Comparison of ENCODE assay signal across 21 cellular contexts in genomic region chr2:3283206-3283605, GRCh38.
DNase-seq lines count a peak whose midpoint lies in the region; ATAC-seq and TF ChIP-seq lines count a peak whose summit lies in the region.
"Had no signal": no experiment of that assay in that cellular context is flagged by ENCODE, and none has a peak within 500 bp of the region (broad histone marks: within the 10 kb centered on the region; RNA-seq: fewer than 3 reads in every experiment).

No MANE protein-coding gene starts in this region.

- H3K36me3 ChIP-seq in spleen (peaks cover 0 to 32% (median 0%) of the 10 kb centered on the region in 6 donors), SJCRH30 (no peaks in the 10 kb centered on the region)
- H3K36me3 ChIP-seq: SJSA1 had no signal

- H3K4me3 ChIP-seq in spleen, result no peak overlapping the region
- no peak overlapping the region for H3K4me3 ChIP-seq in SJCRH30
- H3K4me3 ChIP-seq: left lung, PC-9, SJSA1, tibial nerve had no signal

- H3K9me3 Mint-ChIP-seq in activated T-helper 1 cell treated with anti-CD3 and anti-CD28 coated beads, Interleukin-12 subunit alpha, Interleukin-12 subunit beta, Interleukin-2, Interleukin-4 antibody, amounts not matched to agents 30 ng/mL and 10 ng/mL and 1 ng/mL, durations not matched to agents 14 hours and 24 hours and 36 hours, result peaks cover 6% of the 10 kb centered on the region

- peaks cover 4% of the 10 kb centered on the region for H3K4me1 Mint-ChIP-seq in activated T-helper 1 cell treated with anti-CD3 and anti-CD28 coated beads, Interleukin-12 subunit alpha, Interleukin-12 subunit beta, Interleukin-2, Interleukin-4 antibody, amounts not matched to agents 30 ng/mL and 10 ng/mL and 1 ng/mL, durations not matched to agents 14 hours and 24 hours and 36 hours (ENCODE audit: low read depth)

- H3K27me3 Mint-ChIP-seq in activated T-helper 1 cell treated with anti-CD3 and anti-CD28 coated beads, Interleukin-12 subunit alpha, Interleukin-12 subunit beta, Interleukin-2, Interleukin-4 antibody, amounts not matched to agents 30 ng/mL and 10 ng/mL and 1 ng/mL, durations not matched to agents 14 hours and 24 hours and 36 hours (ENCODE audit: insufficient read depth), result no peaks in the 10 kb centered on the region
- H3K27me3 Mint-ChIP-seq: stimulated activated memory B cell treated with anti-CD40 and anti-IgM and Interleukin-4, amounts not matched to agents 10 μg/mL and 1 μg/mL and 100 μg/mL, for 72 hours had no signal

- H3K9me3 ChIP-seq in spleen (peaks cover 0 to 5% (median 0%) of the 10 kb centered on the region in 8 donors), SJCRH30 (replicated peaks) (no peaks in the 10 kb centered on the region)
- H3K9me3 ChIP-seq: left lung, SJSA1, tibial nerve had no signal

- TF ChIP-seq CTCF in spleen (IDR thresholded peaks at IDR 0.05 in 8 of 11, conservative IDR thresholded peaks at IDR 0.05 in 3 of 11), result no peak

- no peak overlapping the region for H3K4me3 Mint-ChIP-seq in activated T-helper 1 cell treated with anti-CD3 and anti-CD28 coated beads, Interleukin-12 subunit alpha, Interleukin-12 subunit beta, Interleukin-2, Interleukin-4 antibody, amounts not matched to agents 30 ng/mL and 10 ng/mL and 1 ng/mL, durations not matched to agents 14 hours and 24 hours and 36 hours
- H3K4me3 Mint-ChIP-seq: nephron; stimulated activated memory B cell treated with anti-CD40 and anti-IgM and Interleukin-4, amounts not matched to agents 10 μg/mL and 1 μg/mL and 100 μg/mL, for 72 hours; T-helper 1 cell treated with Interleukin-12 subunit alpha and Interleukin-12 subunit beta and Interleukin-4 antibody, amounts not matched to agents 30 μg/mL and 1 μg/mL, for 36 hours had no signal

- WGBS in spleen, 5 donors, result 89 to 97% (median 95%) methylated on average over 11 to 14 of the region's 14 CpGs

- H3K27ac ChIP-seq in spleen (no peak overlapping the region), SJCRH30 (no peak overlapping the region)
- H3K27ac ChIP-seq: left lung, PC-9, SJSA1, tibial nerve had no signal

- peaks cover 8% of the 10 kb centered on the region for H3K36me3 Mint-ChIP-seq in activated T-helper 1 cell treated with anti-CD3 and anti-CD28 coated beads, Interleukin-12 subunit alpha, Interleukin-12 subunit beta, Interleukin-2, Interleukin-4 antibody, amounts not matched to agents 30 ng/mL and 10 ng/mL and 1 ng/mL, durations not matched to agents 14 hours and 24 hours and 36 hours (ENCODE audit: low read depth)

- DNase-seq in NCI-H2171 treated with DMSO at 0.1 percent for 48 hours (lab: John Stamatoyannopoulos, UW) (peak; percentile 44), NCI-H2171 (lab: John Stamatoyannopoulos, UW) (no peak), islet precursor cell (peak; percentile 43), spleen (peak; percentile 56), SJCRH30 (no peak), NCI-H1048 (lab: John Stamatoyannopoulos, UW) (no peak)
- no peak for DNase-seq in activated T-helper 1 cell treated with anti-CD3 and anti-CD28 coated beads, Interleukin-12 subunit alpha, Interleukin-12 subunit beta, Interleukin-2, Interleukin-4 antibody, amounts not matched to agents 30 ng/mL and 10 ng/mL and 1 ng/mL, durations not matched to agents 14 hours and 24 hours and 36 hours (ENCODE audit: low spot score)
- DNase-seq: activated CD4-positive, alpha-beta T cell treated with anti-CD3 and anti-CD28 coated beads, Interleukin-2, amount 50 U/mL, for 1 hour; AML-193; GF-D8; Karpas-422; left lung; NCI-H1930; PC-9; stimulated activated CD4-positive, alpha-beta T cell treated with anti-CD3 and anti-CD28 coated beads, Interleukin-2, amount 100 ng/mL, for 24 hours had no signal

- H3K4me1 ChIP-seq in spleen, result peaks cover 0 to 14% (median 0%) of the 10 kb centered on the region in 6 donors
- H3K4me1 ChIP-seq in SJCRH30, result no peaks in the 10 kb centered on the region
- H3K4me1 ChIP-seq: left lung, SJSA1, tibial nerve had no signal

- no peak for TF ChIP-seq POLR2A in spleen (IDR thresholded peaks at IDR 0.05)

- intact Hi-C loops in activated T-helper 1 cell treated with anti-CD3 and anti-CD28 coated beads, Interleukin-12 subunit alpha, Interleukin-12 subunit beta, Interleukin-2, Interleukin-4 antibody, amounts not matched to agents 30 ng/mL and 10 ng/mL and 1 ng/mL, durations not matched to agents 14 hours and 24 hours and 36 hours (cut with micrococcal nuclease), result no loop called here
- intact Hi-C loops in spleen (cut with DNase I; ENCODE audit: low total_unique reads), result no loop called here

- ATAC-seq in GM18858 (IDR thresholded peaks at IDR 0.05; ENCODE audit: unreplicated experiment), result no peak
- ATAC-seq: stimulated activated memory B cell treated with anti-CD40 and anti-IgM and Interleukin-4, amounts not matched to agents 10 μg/mL and 1 μg/mL and 100 μg/mL, for 72 hours had no signal

- H3K27ac Mint-ChIP-seq in activated T-helper 1 cell treated with anti-CD3 and anti-CD28 coated beads, Interleukin-12 subunit alpha, Interleukin-12 subunit beta, Interleukin-2, Interleukin-4 antibody, amounts not matched to agents 30 ng/mL and 10 ng/mL and 1 ng/mL, durations not matched to agents 14 hours and 24 hours and 36 hours, result peak overlapping the region; percentile 52
- H3K27ac Mint-ChIP-seq: stimulated activated memory B cell treated with anti-CD40 and anti-IgM and Interleukin-4, amounts not matched to agents 10 μg/mL and 1 μg/mL and 100 μg/mL, for 72 hours; T-helper 1 cell treated with Interleukin-12 subunit alpha and Interleukin-12 subunit beta and Interleukin-4 antibody, amounts not matched to agents 30 μg/mL and 1 μg/mL, for 36 hours had no signal

- no peaks in the 10 kb centered on the region for H3K27me3 ChIP-seq in spleen (replicated peaks in 1 of 7)
- no peaks in the 10 kb centered on the region for H3K27me3 ChIP-seq in SJCRH30
- H3K27me3 ChIP-seq: left lung, SJSA1, tibial nerve had no signal

Comparison
In these comparisons a context has a peak if more than half of its experiments do, and no peak if none do; other contexts are left out.
1. DNase-seq: peak in NCI-H2171 treated with DMSO at 0.1 percent for 48 hours (single experiment), islet precursor cell (single experiment) and spleen (single experiment); none in NCI-H2171 (single experiment), activated T-helper 1 cell treated with anti-CD3 and anti-CD28 coated beads, Interleukin-12 subunit alpha, Interleukin-12 subunit beta, Interleukin-2, Interleukin-4 antibody, amounts not matched to agents 30 ng/mL and 10 ng/mL and 1 ng/mL, durations not matched to agents 14 hours and 24 hours and 36 hours (single experiment), SJCRH30 (0 of 2) and NCI-H1048 (single experiment).